ENCODE assay signal across 1 cellular context in the genomic region with DNA sequence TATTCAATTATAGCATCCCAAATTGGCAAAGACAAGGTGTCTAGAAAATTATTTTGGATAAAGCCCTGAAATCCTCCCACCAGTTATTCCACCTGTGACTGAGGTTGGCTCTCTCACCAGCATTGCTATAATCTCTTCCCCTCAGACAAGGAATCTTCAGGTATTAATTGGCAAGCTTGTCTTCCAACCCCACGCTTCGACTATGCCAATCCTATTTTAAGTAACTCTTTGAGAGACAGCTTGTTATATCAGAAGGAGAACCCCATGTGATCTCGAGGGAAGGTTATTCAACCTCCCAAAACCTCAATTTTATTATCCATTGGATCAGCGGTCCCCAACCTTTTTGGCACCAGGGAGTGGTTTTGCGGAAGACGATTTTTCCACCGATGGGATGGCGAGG.
TF ChIP-seq lines count a peak whose summit lies in the region.

No MANE protein-coding gene starts in this region.

TF ChIP-seq in GM23338, 12 proteins besides CTCF, POLR2A, EP300 and RAD21 (continued from another document):
- TF ChIP-seq, protein P1, sequence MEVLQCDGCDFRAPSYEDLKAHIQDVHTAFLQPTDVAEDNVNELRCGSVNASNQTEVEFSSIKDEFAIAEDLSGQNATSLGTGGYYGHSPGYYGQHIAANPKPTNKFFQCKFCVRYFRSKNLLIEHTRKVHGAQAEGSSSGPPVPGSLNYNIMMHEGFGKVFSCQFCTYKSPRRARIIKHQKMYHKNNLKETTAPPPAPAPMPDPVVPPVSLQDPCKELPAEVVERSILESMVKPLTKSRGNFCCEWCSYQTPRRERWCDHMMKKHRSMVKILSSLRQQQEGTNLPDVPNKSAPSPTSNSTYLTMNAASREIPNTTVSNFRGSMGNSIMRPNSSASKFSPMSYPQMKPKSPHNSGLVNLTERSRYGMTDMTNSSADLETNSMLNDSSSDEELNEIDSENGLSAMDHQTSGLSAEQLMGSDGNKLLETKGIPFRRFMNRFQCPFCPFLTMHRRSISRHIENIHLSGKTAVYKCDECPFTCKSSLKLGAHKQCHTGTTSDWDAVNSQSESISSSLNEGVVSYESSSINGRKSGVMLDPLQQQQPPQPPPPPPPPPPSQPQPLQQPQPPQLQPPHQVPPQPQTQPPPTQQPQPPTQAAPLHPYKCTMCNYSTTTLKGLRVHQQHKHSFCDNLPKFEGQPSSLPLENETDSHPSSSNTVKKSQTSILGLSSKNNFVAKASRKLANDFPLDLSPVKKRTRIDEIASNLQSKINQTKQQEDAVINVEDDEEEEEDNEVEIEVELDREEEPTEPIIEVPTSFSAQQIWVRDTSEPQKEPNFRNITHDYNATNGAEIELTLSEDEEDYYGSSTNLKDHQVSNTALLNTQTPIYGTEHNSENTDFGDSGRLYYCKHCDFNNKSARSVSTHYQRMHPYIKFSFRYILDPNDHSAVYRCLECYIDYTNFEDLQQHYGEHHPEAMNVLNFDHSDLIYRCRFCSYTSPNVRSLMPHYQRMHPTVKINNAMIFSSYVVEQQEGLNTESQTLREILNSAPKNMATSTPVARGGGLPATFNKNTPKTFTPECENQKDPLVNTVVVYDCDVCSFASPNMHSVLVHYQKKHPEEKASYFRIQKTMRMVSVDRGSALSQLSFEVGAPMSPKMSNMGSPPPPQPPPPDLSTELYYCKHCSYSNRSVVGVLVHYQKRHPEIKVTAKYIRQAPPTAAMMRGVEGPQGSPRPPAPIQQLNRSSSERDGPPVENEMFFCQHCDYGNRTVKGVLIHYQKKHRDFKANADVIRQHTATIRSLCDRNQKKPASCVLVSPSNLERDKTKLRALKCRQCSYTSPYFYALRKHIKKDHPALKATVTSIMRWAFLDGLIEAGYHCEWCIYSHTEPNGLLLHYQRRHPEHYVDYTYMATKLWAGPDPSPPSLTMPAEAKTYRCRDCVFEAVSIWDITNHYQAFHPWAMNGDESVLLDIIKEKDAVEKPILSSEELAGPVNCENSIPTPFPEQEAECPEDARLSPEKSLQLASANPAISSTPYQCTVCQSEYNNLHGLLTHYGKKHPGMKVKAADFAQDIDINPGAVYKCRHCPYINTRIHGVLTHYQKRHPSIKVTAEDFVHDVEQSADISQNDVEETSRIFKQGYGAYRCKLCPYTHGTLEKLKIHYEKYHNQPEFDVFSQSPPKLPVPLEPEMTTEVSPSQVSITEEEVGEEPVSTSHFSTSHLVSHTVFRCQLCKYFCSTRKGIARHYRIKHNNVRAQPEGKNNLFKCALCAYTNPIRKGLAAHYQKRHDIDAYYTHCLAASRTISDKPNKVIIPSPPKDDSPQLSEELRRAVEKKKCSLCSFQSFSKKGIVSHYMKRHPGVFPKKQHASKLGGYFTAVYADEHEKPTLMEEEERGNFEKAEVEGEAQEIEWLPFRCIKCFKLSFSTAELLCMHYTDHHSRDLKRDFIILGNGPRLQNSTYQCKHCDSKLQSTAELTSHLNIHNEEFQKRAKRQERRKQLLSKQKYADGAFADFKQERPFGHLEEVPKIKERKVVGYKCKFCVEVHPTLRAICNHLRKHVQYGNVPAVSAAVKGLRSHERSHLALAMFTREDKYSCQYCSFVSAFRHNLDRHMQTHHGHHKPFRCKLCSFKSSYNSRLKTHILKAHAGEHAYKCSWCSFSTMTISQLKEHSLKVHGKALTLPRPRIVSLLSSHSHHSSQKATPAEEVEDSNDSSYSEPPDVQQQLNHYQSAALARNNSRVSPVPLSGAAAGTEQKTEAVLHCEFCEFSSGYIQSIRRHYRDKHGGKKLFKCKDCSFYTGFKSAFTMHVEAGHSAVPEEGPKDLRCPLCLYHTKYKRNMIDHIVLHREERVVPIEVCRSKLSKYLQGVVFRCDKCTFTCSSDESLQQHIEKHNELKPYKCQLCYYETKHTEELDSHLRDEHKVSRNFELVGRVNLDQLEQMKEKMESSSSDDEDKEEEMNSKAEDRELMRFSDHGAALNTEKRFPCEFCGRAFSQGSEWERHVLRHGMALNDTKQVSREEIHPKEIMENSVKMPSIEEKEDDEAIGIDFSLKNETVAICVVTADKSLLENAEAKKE (CRISPR knock-in tag; IDR thresholded peaks at IDR 0.05): no peak
- TF ChIP-seq STAT1 (IDR thresholded peaks at IDR 0.05; ENCODE audit: unreplicated experiment) (no peak), ZNF114 (CRISPR knock-in tag; IDR thresholded peaks at IDR 0.05) (no peak)
- TF ChIP-seq, protein P2, sequence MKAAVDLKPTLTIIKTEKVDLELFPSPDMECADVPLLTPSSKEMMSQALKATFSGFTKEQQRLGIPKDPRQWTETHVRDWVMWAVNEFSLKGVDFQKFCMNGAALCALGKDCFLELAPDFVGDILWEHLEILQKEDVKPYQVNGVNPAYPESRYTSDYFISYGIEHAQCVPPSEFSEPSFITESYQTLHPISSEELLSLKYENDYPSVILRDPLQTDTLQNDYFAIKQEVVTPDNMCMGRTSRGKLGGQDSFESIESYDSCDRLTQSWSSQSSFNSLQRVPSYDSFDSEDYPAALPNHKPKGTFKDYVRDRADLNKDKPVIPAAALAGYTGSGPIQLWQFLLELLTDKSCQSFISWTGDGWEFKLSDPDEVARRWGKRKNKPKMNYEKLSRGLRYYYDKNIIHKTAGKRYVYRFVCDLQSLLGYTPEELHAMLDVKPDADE (IDR thresholded peaks at IDR 0.05): no peak
TF ChIP-seq in GM23338: peak in this region for 0.
